Comparison of ENCODE assay signal across 1 cellular context in the genomic region with DNA sequence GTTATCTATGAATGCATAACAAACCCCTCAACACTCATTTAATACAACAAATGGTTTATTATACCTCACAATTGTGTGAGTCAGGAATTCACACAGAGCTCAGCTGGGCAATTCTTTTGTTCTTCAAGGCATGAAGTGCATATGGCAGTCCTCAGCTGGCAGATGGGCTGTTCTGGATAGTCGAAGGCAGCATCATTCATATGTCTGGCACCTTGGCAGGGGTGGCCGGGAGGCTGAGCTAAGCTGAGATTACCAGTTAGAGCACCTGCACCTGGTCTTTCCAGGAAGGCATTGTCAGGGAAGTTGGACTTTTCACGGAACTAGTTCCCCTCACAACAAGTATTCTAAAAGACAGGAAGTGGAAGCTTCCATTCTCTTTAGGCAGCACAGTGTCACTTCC.
TF ChIP-seq lines count a peak whose summit lies in the region.

No MANE protein-coding gene starts in this region.

TF ChIP-seq in H1, 55 proteins besides CTCF, POLR2A, EP300 and RAD21 (continued from another document):
- TF ChIP-seq, protein P1, sequence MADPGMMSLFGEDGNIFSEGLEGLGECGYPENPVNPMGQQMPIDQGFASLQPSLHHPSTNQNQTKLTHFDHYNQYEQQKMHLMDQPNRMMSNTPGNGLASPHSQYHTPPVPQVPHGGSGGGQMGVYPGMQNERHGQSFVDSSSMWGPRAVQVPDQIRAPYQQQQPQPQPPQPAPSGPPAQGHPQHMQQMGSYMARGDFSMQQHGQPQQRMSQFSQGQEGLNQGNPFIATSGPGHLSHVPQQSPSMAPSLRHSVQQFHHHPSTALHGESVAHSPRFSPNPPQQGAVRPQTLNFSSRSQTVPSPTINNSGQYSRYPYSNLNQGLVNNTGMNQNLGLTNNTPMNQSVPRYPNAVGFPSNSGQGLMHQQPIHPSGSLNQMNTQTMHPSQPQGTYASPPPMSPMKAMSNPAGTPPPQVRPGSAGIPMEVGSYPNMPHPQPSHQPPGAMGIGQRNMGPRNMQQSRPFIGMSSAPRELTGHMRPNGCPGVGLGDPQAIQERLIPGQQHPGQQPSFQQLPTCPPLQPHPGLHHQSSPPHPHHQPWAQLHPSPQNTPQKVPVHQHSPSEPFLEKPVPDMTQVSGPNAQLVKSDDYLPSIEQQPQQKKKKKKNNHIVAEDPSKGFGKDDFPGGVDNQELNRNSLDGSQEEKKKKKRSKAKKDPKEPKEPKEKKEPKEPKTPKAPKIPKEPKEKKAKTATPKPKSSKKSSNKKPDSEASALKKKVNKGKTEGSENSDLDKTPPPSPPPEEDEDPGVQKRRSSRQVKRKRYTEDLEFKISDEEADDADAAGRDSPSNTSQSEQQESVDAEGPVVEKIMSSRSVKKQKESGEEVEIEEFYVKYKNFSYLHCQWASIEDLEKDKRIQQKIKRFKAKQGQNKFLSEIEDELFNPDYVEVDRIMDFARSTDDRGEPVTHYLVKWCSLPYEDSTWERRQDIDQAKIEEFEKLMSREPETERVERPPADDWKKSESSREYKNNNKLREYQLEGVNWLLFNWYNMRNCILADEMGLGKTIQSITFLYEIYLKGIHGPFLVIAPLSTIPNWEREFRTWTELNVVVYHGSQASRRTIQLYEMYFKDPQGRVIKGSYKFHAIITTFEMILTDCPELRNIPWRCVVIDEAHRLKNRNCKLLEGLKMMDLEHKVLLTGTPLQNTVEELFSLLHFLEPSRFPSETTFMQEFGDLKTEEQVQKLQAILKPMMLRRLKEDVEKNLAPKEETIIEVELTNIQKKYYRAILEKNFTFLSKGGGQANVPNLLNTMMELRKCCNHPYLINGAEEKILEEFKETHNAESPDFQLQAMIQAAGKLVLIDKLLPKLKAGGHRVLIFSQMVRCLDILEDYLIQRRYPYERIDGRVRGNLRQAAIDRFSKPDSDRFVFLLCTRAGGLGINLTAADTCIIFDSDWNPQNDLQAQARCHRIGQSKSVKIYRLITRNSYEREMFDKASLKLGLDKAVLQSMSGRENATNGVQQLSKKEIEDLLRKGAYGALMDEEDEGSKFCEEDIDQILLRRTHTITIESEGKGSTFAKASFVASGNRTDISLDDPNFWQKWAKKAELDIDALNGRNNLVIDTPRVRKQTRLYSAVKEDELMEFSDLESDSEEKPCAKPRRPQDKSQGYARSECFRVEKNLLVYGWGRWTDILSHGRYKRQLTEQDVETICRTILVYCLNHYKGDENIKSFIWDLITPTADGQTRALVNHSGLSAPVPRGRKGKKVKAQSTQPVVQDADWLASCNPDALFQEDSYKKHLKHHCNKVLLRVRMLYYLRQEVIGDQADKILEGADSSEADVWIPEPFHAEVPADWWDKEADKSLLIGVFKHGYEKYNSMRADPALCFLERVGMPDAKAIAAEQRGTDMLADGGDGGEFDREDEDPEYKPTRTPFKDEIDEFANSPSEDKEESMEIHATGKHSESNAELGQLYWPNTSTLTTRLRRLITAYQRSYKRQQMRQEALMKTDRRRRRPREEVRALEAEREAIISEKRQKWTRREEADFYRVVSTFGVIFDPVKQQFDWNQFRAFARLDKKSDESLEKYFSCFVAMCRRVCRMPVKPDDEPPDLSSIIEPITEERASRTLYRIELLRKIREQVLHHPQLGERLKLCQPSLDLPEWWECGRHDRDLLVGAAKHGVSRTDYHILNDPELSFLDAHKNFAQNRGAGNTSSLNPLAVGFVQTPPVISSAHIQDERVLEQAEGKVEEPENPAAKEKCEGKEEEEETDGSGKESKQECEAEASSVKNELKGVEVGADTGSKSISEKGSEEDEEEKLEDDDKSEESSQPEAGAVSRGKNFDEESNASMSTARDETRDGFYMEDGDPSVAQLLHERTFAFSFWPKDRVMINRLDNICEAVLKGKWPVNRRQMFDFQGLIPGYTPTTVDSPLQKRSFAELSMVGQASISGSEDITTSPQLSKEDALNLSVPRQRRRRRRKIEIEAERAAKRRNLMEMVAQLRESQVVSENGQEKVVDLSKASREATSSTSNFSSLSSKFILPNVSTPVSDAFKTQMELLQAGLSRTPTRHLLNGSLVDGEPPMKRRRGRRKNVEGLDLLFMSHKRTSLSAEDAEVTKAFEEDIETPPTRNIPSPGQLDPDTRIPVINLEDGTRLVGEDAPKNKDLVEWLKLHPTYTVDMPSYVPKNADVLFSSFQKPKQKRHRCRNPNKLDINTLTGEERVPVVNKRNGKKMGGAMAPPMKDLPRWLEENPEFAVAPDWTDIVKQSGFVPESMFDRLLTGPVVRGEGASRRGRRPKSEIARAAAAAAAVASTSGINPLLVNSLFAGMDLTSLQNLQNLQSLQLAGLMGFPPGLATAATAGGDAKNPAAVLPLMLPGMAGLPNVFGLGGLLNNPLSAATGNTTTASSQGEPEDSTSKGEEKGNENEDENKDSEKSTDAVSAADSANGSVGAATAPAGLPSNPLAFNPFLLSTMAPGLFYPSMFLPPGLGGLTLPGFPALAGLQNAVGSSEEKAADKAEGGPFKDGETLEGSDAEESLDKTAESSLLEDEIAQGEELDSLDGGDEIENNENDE (IDR thresholded peaks at IDR 0.05; ENCODE audit: insufficient replicate concordance, low read length) = no peak
- TF ChIP-seq KDM4A (IDR thresholded peaks at IDR 0.05; ENCODE audit: low read depth, low read length, severe bottlenecking) = no peak
- no peak for TF ChIP-seq JUN (IDR thresholded peaks at IDR 0.05; ENCODE audit: low read depth, low read length)
- TF ChIP-seq TBP (IDR thresholded peaks at IDR 0.05; ENCODE audit: low read depth, low read length) = no peak
- TF ChIP-seq, protein P2, sequence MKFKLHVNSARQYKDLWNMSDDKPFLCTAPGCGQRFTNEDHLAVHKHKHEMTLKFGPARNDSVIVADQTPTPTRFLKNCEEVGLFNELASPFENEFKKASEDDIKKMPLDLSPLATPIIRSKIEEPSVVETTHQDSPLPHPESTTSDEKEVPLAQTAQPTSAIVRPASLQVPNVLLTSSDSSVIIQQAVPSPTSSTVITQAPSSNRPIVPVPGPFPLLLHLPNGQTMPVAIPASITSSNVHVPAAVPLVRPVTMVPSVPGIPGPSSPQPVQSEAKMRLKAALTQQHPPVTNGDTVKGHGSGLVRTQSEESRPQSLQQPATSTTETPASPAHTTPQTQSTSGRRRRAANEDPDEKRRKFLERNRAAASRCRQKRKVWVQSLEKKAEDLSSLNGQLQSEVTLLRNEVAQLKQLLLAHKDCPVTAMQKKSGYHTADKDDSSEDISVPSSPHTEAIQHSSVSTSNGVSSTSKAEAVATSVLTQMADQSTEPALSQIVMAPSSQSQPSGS (IDR thresholded peaks at IDR 0.05; ENCODE audit: low read length) = no peak
- no peak for TF ChIP-seq SIX5 (IDR thresholded peaks at IDR 0.05; ENCODE audit: low read depth, low read length)
